In the genomic region with DNA sequence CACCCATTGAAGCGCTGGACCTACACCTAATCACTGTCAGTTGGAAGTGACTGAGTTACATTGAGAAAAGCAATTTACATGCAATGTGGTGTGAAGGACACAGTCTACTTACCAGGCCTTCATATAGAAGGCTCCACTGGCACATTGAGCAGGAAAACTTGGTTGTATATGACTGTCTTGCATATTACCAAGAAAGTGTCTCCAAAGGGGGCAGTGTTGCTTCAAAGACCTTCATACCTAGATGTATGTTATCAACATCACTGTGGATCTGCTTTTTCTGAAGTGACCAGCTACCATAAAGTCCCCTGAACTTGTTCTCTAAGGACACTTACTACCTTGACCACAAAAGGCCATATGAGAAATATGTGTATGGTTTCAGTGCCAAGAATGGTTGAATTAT, we compare ENCODE assay signal across 10 cellular contexts.
DNase-seq lines count a peak whose midpoint lies in the region; ATAC-seq and TF ChIP-seq lines count a peak whose summit lies in the region.
"Had no signal": no experiment of that assay in that cellular context is flagged by ENCODE, and none has a peak within 500 bp of the region (broad histone marks: within the 10 kb centered on the region; RNA-seq: fewer than 3 reads in every experiment).

No MANE protein-coding gene starts in this region.

- H3K4me3 Mint-ChIP-seq in T-helper 2 cell treated with Interferon-gamma antibody and Interleukin-4, amounts not matched to agents 5 μg/mL and 100 μg/mL, for 36 hours, result no peak overlapping the region
- H3K4me3 Mint-ChIP-seq in immature natural killer cell, result no peak overlapping the region
- H3K4me3 Mint-ChIP-seq: activated B cell treated with CpG ODN at 0.5 μM for 24 hours had no signal

- H3K27me3 ChIP-seq in upper lobe of right lung, result no peaks in the 10 kb centered on the region

- DNase-seq in T-helper 2 cell treated with Interferon-gamma antibody and Interleukin-4, amounts not matched to agents 5 μg/mL and 100 μg/mL, for 36 hours (ENCODE audit: low spot score), result peak; percentile 17
- DNase-seq in immature natural killer cell (peak; percentile 23 to 52 (median 40)), NCI-H446 treated with DMSO at 0.1 percent for 48 hours (lab: John Stamatoyannopoulos, UW) (no peak), HCEC 1CT (no peak), upper lobe of right lung (no peak), posterior vena cava (ENCODE audit: low spot score) (no peak)
- DNase-seq: activated B cell treated with CpG ODN at 0.5 μM for 24 hours had no signal

- H3K36me3 ChIP-seq in upper lobe of right lung, result no peaks in the 10 kb centered on the region

- no peaks in the 10 kb centered on the region for H3K9me3 ChIP-seq in upper lobe of right lung

- TF ChIP-seq CTCF in GM12874 (IDR thresholded peaks at IDR 0.05; ENCODE audit: insufficient read depth, low read depth, low read length) (peak; percentile 20; the same call in 1 of the 2 replicates), upper lobe of right lung (IDR thresholded peaks at IDR 0.05) (no peak)

- H3K36me3 Mint-ChIP-seq in T-helper 2 cell treated with Interferon-gamma antibody and Interleukin-4, amounts not matched to agents 5 μg/mL and 100 μg/mL, for 36 hours (ENCODE audit: low read depth), result no peaks in the 10 kb centered on the region
- no peaks in the 10 kb centered on the region for H3K36me3 Mint-ChIP-seq in immature natural killer cell

- H3K4me1 ChIP-seq in upper lobe of right lung, result no peaks in the 10 kb centered on the region

- peak; percentile 50 for ATAC-seq in GM21526 (IDR thresholded peaks at IDR 0.05; ENCODE audit: low FRiP score, unreplicated experiment)
- no peak for ATAC-seq in upper lobe of right lung

- H3K27me3 Mint-ChIP-seq in T-helper 2 cell treated with Interferon-gamma antibody and Interleukin-4, amounts not matched to agents 5 μg/mL and 100 μg/mL, for 36 hours (ENCODE audit: low read depth), result no peaks in the 10 kb centered on the region
- peaks cover 0 to 2% (median 0%) of the 10 kb centered on the region in 3 donors for H3K27me3 Mint-ChIP-seq in immature natural killer cell (ENCODE audit: low read depth in 3 of 3)
- H3K27me3 Mint-ChIP-seq: activated B cell treated with CpG ODN at 0.5 μM for 24 hours had no signal

- H3K4me3 ChIP-seq in upper lobe of right lung, result no peak overlapping the region

- peaks cover 10% of the 10 kb centered on the region for H3K4me1 Mint-ChIP-seq in T-helper 2 cell treated with Interferon-gamma antibody and Interleukin-4, amounts not matched to agents 5 μg/mL and 100 μg/mL, for 36 hours (ENCODE audit: low read depth)
- H3K4me1 Mint-ChIP-seq in immature natural killer cell, result peaks cover 0 to 5% of the 10 kb centered on the region in 2 donors
- H3K4me1 Mint-ChIP-seq: activated B cell treated with CpG ODN at 0.5 μM for 24 hours had no signal

- H3K9me3 Mint-ChIP-seq in T-helper 2 cell treated with Interferon-gamma antibody and Interleukin-4, amounts not matched to agents 5 μg/mL and 100 μg/mL, for 36 hours, result no peaks in the 10 kb centered on the region
- peaks cover 0 to 3% (median 0%) of the 10 kb centered on the region in 6 donors for H3K9me3 Mint-ChIP-seq in immature natural killer cell
- H3K9me3 Mint-ChIP-seq: activated B cell treated with CpG ODN at 0.5 μM for 24 hours had no signal

- intact Hi-C loops in upper lobe of right lung (cut with DNase I) (no loop called here), posterior vena cava (cut with DNase I) (no loop called here)

- H3K27ac ChIP-seq in upper lobe of right lung, result no peak overlapping the region
- H3K27ac ChIP-seq: HL-60 had no signal

- H3K27ac Mint-ChIP-seq in T-helper 2 cell treated with Interferon-gamma antibody and Interleukin-4, amounts not matched to agents 5 μg/mL and 100 μg/mL, for 36 hours, result no peak overlapping the region
- H3K27ac Mint-ChIP-seq in immature natural killer cell, result no peak overlapping the region
- H3K27ac Mint-ChIP-seq: activated B cell treated with CpG ODN at 0.5 μM for 24 hours had no signal

Comparison
In these comparisons a context has a peak if more than half of its experiments do, and no peak if none do; other contexts are left out.
1. DNase-seq: peak in T-helper 2 cell treated with Interferon-gamma antibody and Interleukin-4, amounts not matched to agents 5 μg/mL and 100 μg/mL, for 36 hours (single experiment) and immature natural killer cell (3 of 3); none in NCI-H446 treated with DMSO at 0.1 percent for 48 hours (single experiment), HCEC 1CT (single experiment), upper lobe of right lung (single experiment) and posterior vena cava (single experiment).